ENCODE assay signal across 9 cellular contexts in the genomic region with DNA sequence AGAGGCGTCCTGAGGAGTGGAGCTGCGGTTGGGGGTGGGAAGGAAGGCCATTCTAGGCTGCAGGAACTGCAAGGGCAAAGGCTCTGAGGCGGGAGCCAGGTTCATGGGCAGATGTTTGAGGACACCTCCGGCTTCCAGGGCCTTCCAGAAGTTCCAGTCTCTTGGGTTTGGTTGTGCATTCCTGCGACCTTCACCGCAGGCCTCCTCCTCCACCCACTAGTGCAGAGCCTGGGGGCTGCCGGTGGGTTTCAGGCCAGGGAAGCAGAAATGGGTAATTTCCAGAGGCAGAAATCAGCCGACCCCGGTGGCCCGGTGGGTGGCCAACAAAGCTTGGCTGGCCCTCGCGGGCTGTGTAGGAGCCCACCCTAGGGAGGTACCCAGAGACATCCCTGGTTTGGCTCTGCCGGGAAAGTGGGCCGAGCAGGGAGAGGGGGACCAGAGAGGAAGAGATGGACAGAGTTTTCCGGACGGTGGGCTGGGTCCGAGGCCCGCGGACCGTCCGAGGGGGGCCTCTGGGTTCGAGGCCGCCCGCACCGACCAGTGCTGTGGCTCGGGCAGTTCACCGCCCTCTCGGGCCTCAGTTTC. TPM values are rescaled to one million over a fixed set of nuclear protein-coding genes. Genes with fewer than 3 reads are reported as not detected.
A peak's percentile ranks its signal among the peaks of the same experiment; 100 is the strongest.
DNase-seq lines count a peak whose midpoint lies in the region; ATAC-seq and TF ChIP-seq lines count a peak whose summit lies in the region.
"Had no signal": no experiment of that assay in that cellular context is flagged by ENCODE, and none has a peak within 500 bp of the region (broad histone marks: within the 10 kb centered on the region; RNA-seq: fewer than 3 reads in every experiment).

No MANE protein-coding gene starts in this region.

- no peak overlapping the region for H3K27ac ChIP-seq in CD4-positive, alpha-beta T cell (ENCODE audit: low read depth, low read length)
- H3K27ac ChIP-seq in VCaP (peak overlapping the region; percentile 50; the same call in 1 of the 2 replicates), fibroblast of lung (ENCODE audit: insufficient read depth, low read length) (peak overlapping the region; percentile 70)

- H3K9me3 ChIP-seq in CD4-positive, alpha-beta T cell (ENCODE audit: control insufficient read depth, low read length), result no peaks in the 10 kb centered on the region
- H3K9me3 ChIP-seq in fibroblast of lung (ENCODE audit: control insufficient read depth, insufficient read depth, low read depth, low read length), result no peaks in the 10 kb centered on the region

- no peak for TF ChIP-seq CTCF in CD4-positive, alpha-beta T cell (IDR thresholded peaks at IDR 0.05)
- TF ChIP-seq CTCF in VCaP (conservative IDR thresholded peaks at IDR 0.05) (no peak), fibroblast of lung (conservative IDR thresholded peaks at IDR 0.05 in 1 of 2, IDR thresholded peaks at IDR 0.05 in 1 of 2; ENCODE audit: low read depth in 1 of 2, low read length in 2 of 2) (no peak), progenitor cell of endocrine pancreas (IDR thresholded peaks at IDR 0.05; ENCODE audit: unreplicated experiment) (no peak)

- peaks cover 61% of the 10 kb centered on the region for H3K4me1 Mint-ChIP-seq in CD4-positive, alpha-beta T cell (ENCODE audit: low read depth)
- peaks cover 12% of the 10 kb centered on the region for H3K4me1 Mint-ChIP-seq in progenitor cell of endocrine pancreas (ENCODE audit: low read depth)

- peak overlapping the region; percentile 82 for H3K9ac ChIP-seq in fibroblast of lung (ENCODE audit: insufficient read depth, low read length)

- POLR2A ChIA-PET in CD4-positive, alpha-beta T cell (lab: Charles Lee), result no interaction called here

- H3K27me3 ChIP-seq in CD4-positive, alpha-beta T cell (ENCODE audit: control insufficient read depth, insufficient read depth, low read length), result no peaks in the 10 kb centered on the region
- H3K27me3 ChIP-seq in fibroblast of lung (ENCODE audit: control insufficient read depth, insufficient read depth, low read length), result no peaks in the 10 kb centered on the region

- no peak for ATAC-seq in CD4-positive, alpha-beta T cell (ENCODE audit: poor library complexity)
- ATAC-seq in GM21529 (IDR thresholded peaks at IDR 0.05; ENCODE audit: unreplicated experiment), result no peak
- no peak for ATAC-seq in GM21381 (IDR thresholded peaks at IDR 0.05; ENCODE audit: unreplicated experiment)

- peak overlapping the region; percentile 76 for H2AFZ ChIP-seq in fibroblast of lung (ENCODE audit: low read length)

- CTCF ChIA-PET in CD4-positive, alpha-beta T cell (lab: Charles Lee), result no interaction called here

- H4K20me1 ChIP-seq in fibroblast of lung (ENCODE audit: control insufficient read depth, extremely low read depth, insufficient read depth, low read length), result no peaks in the 10 kb centered on the region

- H3K4me1 ChIP-seq in fibroblast of lung (ENCODE audit: control insufficient read depth, extremely low read depth, insufficient read depth, low read length), result peaks cover 8% of the 10 kb centered on the region

- H3K79me2 ChIP-seq in fibroblast of lung (ENCODE audit: control insufficient read depth, insufficient read depth, low read length), result no peaks in the 10 kb centered on the region

- peaks cover 5% of the 10 kb centered on the region for H3K36me3 ChIP-seq in fibroblast of lung (ENCODE audit: control insufficient read depth, insufficient read depth, low read length)

- peak overlapping the region; percentile 74 for H3K4me3 Mint-ChIP-seq in CD4-positive, alpha-beta T cell
- H3K4me3 Mint-ChIP-seq in progenitor cell of endocrine pancreas (ENCODE audit: low read depth), result peak overlapping the region; percentile 52

- peak overlapping the region; percentile 16 to 73 (median 54) for H3K4me3 ChIP-seq in fibroblast of lung (replicated peaks in 1 of 4; ENCODE audit: control extremely low read depth in 1 of 4, insufficient read depth in 1 of 4, low read depth in 3 of 4, low read length in 4 of 4)

- no peaks in the 10 kb centered on the region for H3K9me3 Mint-ChIP-seq in CD4-positive, alpha-beta T cell
- no peaks in the 10 kb centered on the region for H3K9me3 Mint-ChIP-seq in progenitor cell of endocrine pancreas (ENCODE audit: low read depth)

- H3K36me3 Mint-ChIP-seq in CD4-positive, alpha-beta T cell (ENCODE audit: low read depth), result peaks cover 6% of the 10 kb centered on the region
- H3K36me3 Mint-ChIP-seq in progenitor cell of endocrine pancreas (ENCODE audit: insufficient read depth), result no peaks in the 10 kb centered on the region

- H3K27me3 Mint-ChIP-seq in CD4-positive, alpha-beta T cell, result no peaks in the 10 kb centered on the region
- H3K27me3 Mint-ChIP-seq in progenitor cell of endocrine pancreas, result peaks cover 4% of the 10 kb centered on the region

- H3K27ac Mint-ChIP-seq in CD4-positive, alpha-beta T cell, result no peak overlapping the region
- H3K27ac Mint-ChIP-seq in progenitor cell of endocrine pancreas, result no peak overlapping the region

- no peak for DNase-seq in CD4-positive, alpha-beta T cell
- DNase-seq in fibroblast of lung (ENCODE audit: low read depth in 2 of 2) (no peak), progenitor cell of endocrine pancreas (ENCODE audit: low spot score, unreplicated experiment) (no peak), NCI-H187 treated with DMSO at 0.1 percent for 48 hours (lab: John Stamatoyannopoulos, UW) (no peak), NCI-H1436 (lab: John Stamatoyannopoulos, UW) (no peak)
- DNase-seq: cerebellar nuclear complex had no signal

- intact Hi-C loops in CD4-positive, alpha-beta T cell (cut with DNase I, micrococcal nuclease), result loop anchor here (5.0 to 10.0 kb wide), 3 partner anchors 76 to 541 kb away; partner anchors contain the start of genes POLDIP3 (in 1 of the 2) and WBP2NL (in 1 of the 2)

- peak overlapping the region; percentile 80 for H3K4me2 ChIP-seq in fibroblast of lung (ENCODE audit: extremely low read depth, insufficient read depth, low read length)

RNA-seq across cellular contexts. Expression of gene PHETA2, which starts 0.4 kb away (rescaled TPM):
- total RNA-seq in CD4-positive, alpha-beta T cell, result under 1 TPM; 0.27 to 0.42 TPM
- total RNA-seq in fibroblast of lung (20.0 and 24.9 TPM in 2 replicates), progenitor cell of endocrine pancreas (5.2 and 6.1 TPM in 2 replicates)
- 9.6 and 19.2 TPM in 2 replicates for polyA plus RNA-seq in fibroblast of lung
- 8.7 and 18.1 TPM in 2 replicates for polyA plus RNA-seq in fibroblast of lung (2012)
- polyA minus RNA-seq in fibroblast of lung (ENCODE audit: low replicate concordance), result 4.9 and 10.9 TPM in 2 replicates

RNA-seq across cellular contexts. Expression of gene NAGA, which starts 3.0 kb away (rescaled TPM):
- total RNA-seq in CD4-positive, alpha-beta T cell, result 1 to 10 TPM; 2.6 to 3.2 TPM
- total RNA-seq in fibroblast of lung, result 26.7 and 43.4 TPM in 2 replicates
- polyA plus RNA-seq in fibroblast of lung, result 24.5 and 36.5 TPM in 2 replicates
- polyA plus RNA-seq in fibroblast of lung (2012), result 25.5 and 35.8 TPM in 2 replicates
- 132 and 134 TPM in 2 replicates for polyA minus RNA-seq in fibroblast of lung (ENCODE audit: low replicate concordance)
- 16.9 and 17.2 TPM in 2 replicates for total RNA-seq in progenitor cell of endocrine pancreas

RNA-seq across cellular contexts. Expression of gene SMDT1, which starts 5.8 kb away (rescaled TPM):
- 10 to 100 TPM; 84.7 to 86.4 TPM for total RNA-seq in CD4-positive, alpha-beta T cell
- total RNA-seq in fibroblast of lung (4.9 and 9.1 TPM in 2 replicates), progenitor cell of endocrine pancreas (71.7 and 78.8 TPM in 2 replicates)
- 31.8 and 39.5 TPM in 2 replicates for polyA plus RNA-seq in fibroblast of lung
- polyA plus RNA-seq in fibroblast of lung (2012), result 78.3 and 104 TPM in 2 replicates
- 9.7 and 29.9 TPM in 2 replicates for polyA minus RNA-seq in fibroblast of lung (ENCODE audit: low replicate concordance)

RNA-seq across cellular contexts. Expression of gene NDUFA6, which starts 16.9 kb away (rescaled TPM):
- total RNA-seq in CD4-positive, alpha-beta T cell, result 10 to 100 TPM; 52.8 to 59.8 TPM
- 55.2 and 68.5 TPM in 2 replicates for total RNA-seq in fibroblast of lung
- polyA plus RNA-seq in fibroblast of lung, result 87.8 and 100 TPM in 2 replicates
- polyA plus RNA-seq in fibroblast of lung (2012), result 126 and 166 TPM in 2 replicates
- polyA minus RNA-seq in fibroblast of lung (ENCODE audit: low replicate concordance), result 9.3 and 11.3 TPM in 2 replicates
- 66.2 and 73.4 TPM in 2 replicates for total RNA-seq in progenitor cell of endocrine pancreas

RNA-seq across cellular contexts. Expression of gene CYP2D6, which starts 57.0 kb away (rescaled TPM):
- 1 to 10 TPM; 7.4 to 7.5 TPM for total RNA-seq in CD4-positive, alpha-beta T cell
- total RNA-seq in fibroblast of lung, result 0.26 and 0.33 TPM in 2 replicates
- polyA plus RNA-seq in fibroblast of lung, result 0.06 and 0.09 TPM in 2 replicates
- 0.12 and 0.20 TPM in 2 replicates for polyA plus RNA-seq in fibroblast of lung (2012)
- polyA minus RNA-seq in fibroblast of lung (ENCODE audit: low replicate concordance), result not detected in 2 replicates
- total RNA-seq in progenitor cell of endocrine pancreas, result 8.0 and 10.3 TPM in 2 replicates
